ENCODE assay signal across 11 cellular contexts in genomic region chr11:102469196-102469821, GRCh38. TPM values are rescaled to one million over a fixed set of nuclear protein-coding genes. Genes with fewer than 3 reads are reported as not detected.
DNase-seq lines count a peak whose midpoint lies in the region; ATAC-seq, FAIRE-seq and TF ChIP-seq lines count a peak whose summit lies in the region.
"Had no signal": no experiment of that assay in that cellular context is flagged by ENCODE, and none has a peak within 500 bp of the region (broad histone marks: within the 10 kb centered on the region; RNA-seq: fewer than 3 reads in every experiment).

No MANE protein-coding gene starts in this region.

- peak overlapping the region; percentile 63; the same call in 1 of the 2 replicates for H2AFZ ChIP-seq in GM23338

- POLR2A ChIA-PET in A549 (lab: Yijun Ruan, JAX): no interaction called here

- no peaks in the 10 kb centered on the region for H3K27me3 ChIP-seq in GM23338 (ENCODE audit: insufficient read depth)

- ATAC-seq in A549: peak in 1 of 2 experiments; percentile 56; a peak in 3 of 6 replicates
- ATAC-seq in GM23338: no peak
- no peak for ATAC-seq in GM21737 (IDR thresholded peaks at IDR 0.05; ENCODE audit: unreplicated experiment)
- no peak for ATAC-seq in GM18502 (IDR thresholded peaks at IDR 0.05; ENCODE audit: poor library complexity, unreplicated experiment)

- no peaks in the 10 kb centered on the region for H3F3A ChIP-seq in GM23338 (replicated peaks; ENCODE audit: low read depth)

- no peaks in the 10 kb centered on the region for H3K9me3 ChIP-seq in A549

- no peak for FAIRE-seq in A549 (lab: Jason Lieb, UNC)
- FAIRE-seq: GM18507 had no signal

- H3K4me2 ChIP-seq in A549 (peak overlapping the region; percentile 65), GM23338 (no peak overlapping the region)

- TF ChIP-seq EP300 in A549 (IDR thresholded peaks at IDR 0.05): no peak

- CTCF ChIA-PET in A549 (lab: Yijun Ruan, JAX): no interaction called here

- TF ChIP-seq CTCF in A549 (IDR thresholded peaks at IDR 0.05) (no peak), GM23338 (conservative IDR thresholded peaks at IDR 0.05; ENCODE audit: low read depth in 2 of 2) (no peak), astrocyte of the spinal cord (IDR thresholded peaks at IDR 0.05; ENCODE audit: low read depth, low read length) (no peak), mesothelial cell of epicardium (IDR thresholded peaks at IDR 0.05; ENCODE audit: unreplicated experiment) (no peak)

- peak overlapping the region; percentile 58 to 68 for H3K27ac ChIP-seq in A549
- H3K27ac ChIP-seq in GM23338 (ENCODE audit: low read depth): no peak overlapping the region

- H3K4me3 ChIP-seq in A549 (no peak overlapping the region), GM23338 (no peak overlapping the region), astrocyte of the spinal cord (ENCODE audit: low read depth, low read length) (no peak overlapping the region)

- TF ChIP-seq RAD21 in A549 (conservative IDR thresholded peaks at IDR 0.05 in 1 of 2, IDR thresholded peaks at IDR 0.05 in 1 of 2): no peak

- in situ Hi-C loops in astrocyte of the spinal cord (cut with HindIII; ENCODE audit: low sequenced_read_pairs): no loop called here

- no peak for DNase-seq in A549 (ENCODE audit: low read depth in 1 of 2, low spot score in 1 of 2)
- no peak for DNase-seq in GM23338 (ENCODE audit: low spot score)
- peak; percentile 76 for DNase-seq in astrocyte of the spinal cord (ENCODE audit: low read depth, low spot score)
- no peak for DNase-seq in mesothelial cell of epicardium (ENCODE audit: low spot score in 2 of 2, unreplicated experiment in 2 of 2)
- no peak for DNase-seq in inferior parietal cortex (ENCODE audit: extremely low spot score)
- DNase-seq in SHP77 treated with DMSO at 0.1 percent for 48 hours (lab: John Stamatoyannopoulos, UW): no peak
- DNase-seq: COR-L47, SIG-M5 had no signal

- WGBS in A549 (ENCODE audit: missing lambda C conversion rate): 62% methylated on average over 8 of the region's 8 CpGs

- H3K27ac Mint-ChIP-seq in GM23338 (no peak overlapping the region), mesothelial cell of epicardium (peak overlapping the region; percentile 61)

- H3K36me3 ChIP-seq in GM23338 (ENCODE audit: insufficient read depth): no peaks in the 10 kb centered on the region

- H3K79me2 ChIP-seq in GM23338 (replicated peaks; ENCODE audit: insufficient read depth): no peaks in the 10 kb centered on the region

- no peaks in the 10 kb centered on the region for H3K36me3 Mint-ChIP-seq in GM23338 (ENCODE audit: low read depth)
- H3K36me3 Mint-ChIP-seq in mesothelial cell of epicardium: no peaks in the 10 kb centered on the region

- no peak for TF ChIP-seq POLR2A in A549 (IDR thresholded peaks at IDR 0.05; ENCODE audit: low read length)

- H3K4me1 ChIP-seq in A549 (peaks cover 16% of the 10 kb centered on the region), GM23338 (ENCODE audit: insufficient read depth) (no peaks in the 10 kb centered on the region)

- no peaks in the 10 kb centered on the region for H3K9me2 ChIP-seq in GM23338 (ENCODE audit: insufficient read depth)

- no peaks in the 10 kb centered on the region for H3K4me1 Mint-ChIP-seq in GM23338
- H3K4me1 Mint-ChIP-seq in mesothelial cell of epicardium: peaks cover 30% of the 10 kb centered on the region

- no peak overlapping the region for H3K4me3 Mint-ChIP-seq in GM23338
- no peak overlapping the region for H3K4me3 Mint-ChIP-seq in mesothelial cell of epicardium

- no peaks in the 10 kb centered on the region for H4K20me1 ChIP-seq in GM23338 (replicated peaks; ENCODE audit: insufficient read depth)

- peaks cover 4% of the 10 kb centered on the region for H3K27me3 Mint-ChIP-seq in GM23338 (ENCODE audit: insufficient read depth, low read depth, poor library complexity)
- no peaks in the 10 kb centered on the region for H3K27me3 Mint-ChIP-seq in mesothelial cell of epicardium (ENCODE audit: low read depth)

- no peaks in the 10 kb centered on the region for H3K9me3 Mint-ChIP-seq in GM23338
- H3K9me3 Mint-ChIP-seq in mesothelial cell of epicardium: peaks cover 5% of the 10 kb centered on the region

TF ChIP-seq in A549, 52 proteins besides CTCF, POLR2A, EP300 and RAD21:
- TF ChIP-seq RFX5 (IDR thresholded peaks at IDR 0.05) (no peak), ATOH8 (CRISPR knock-in tag; IDR thresholded peaks at IDR 0.05; ENCODE audit: low read depth) (no peak), FOSL2 (IDR thresholded peaks at IDR 0.05) (no peak), FOSL2 (CRISPR knock-in tag; IDR thresholded peaks at IDR 0.05) (peak; percentile 44; the same call in 1 of the 2 replicates), MAX (IDR thresholded peaks at IDR 0.05) (no peak), ZNF302 (CRISPR knock-in tag; IDR thresholded peaks at IDR 0.05) (no peak), HOXA7 (CRISPR knock-in tag; IDR thresholded peaks at IDR 0.05) (no peak)

TF ChIP-seq in GM23338, 12 proteins besides CTCF, POLR2A, EP300 and RAD21:
- TF ChIP-seq ZNF114 (CRISPR knock-in tag; IDR thresholded peaks at IDR 0.05) (no peak), NANOG (IDR thresholded peaks at IDR 0.05; ENCODE audit: borderline replicate concordance) (no peak), ZNF331 (CRISPR knock-in tag; IDR thresholded peaks at IDR 0.05; ENCODE audit: low read depth) (no peak), EZH2phosphoT487 (IDR thresholded peaks at IDR 0.05; ENCODE audit: unreplicated experiment) (no peak), JUNB (IDR thresholded peaks at IDR 0.05; ENCODE audit: unreplicated experiment) (no peak), STAT1 (IDR thresholded peaks at IDR 0.05; ENCODE audit: unreplicated experiment) (no peak)

RNA-seq across cellular contexts. Expression of gene TMEM123, which starts 16.7 kb away (rescaled TPM):
- polyA plus RNA-seq in A549 (2011; rRNA removed) (432 and 458 TPM in 2 replicates), A549 (2017; fragmentation: RNase III; extraction: RNeasy Plus Mini Kit Qiagen cat#74134 plus additional on column Dnase treatment) (197 to 215 TPM (median 199 TPM) in 3 replicates), GM23338 (2016; fragmentation: Nextera tagmentation; extraction: Ambion mirVana) (37.6 and 44.1 TPM in 2 replicates)
- polyA plus RNA-seq in A549 (2012; cell fraction: cytosol; rRNA removed): 66.4 and 75.8 TPM in 2 replicates
- 17.6 and 18.7 TPM in 2 replicates for polyA plus RNA-seq in A549 (2012; cell fraction: nucleus; rRNA removed)
- 159 and 220 TPM in 2 replicates for polyA minus RNA-seq in A549 (2011; rRNA and poly(A)+ RNA removed)
- total RNA-seq in GM23338 (2014; rRNA removed; shearing (Covaris generic)): 61.0 and 63.0 TPM in 2 replicates
- total RNA-seq in mesothelial cell of epicardium: 131 to 144 TPM (median 137 TPM) in 3 replicates
